Comparison of ENCODE assay signal across 8 cellular contexts in the genomic region with DNA sequence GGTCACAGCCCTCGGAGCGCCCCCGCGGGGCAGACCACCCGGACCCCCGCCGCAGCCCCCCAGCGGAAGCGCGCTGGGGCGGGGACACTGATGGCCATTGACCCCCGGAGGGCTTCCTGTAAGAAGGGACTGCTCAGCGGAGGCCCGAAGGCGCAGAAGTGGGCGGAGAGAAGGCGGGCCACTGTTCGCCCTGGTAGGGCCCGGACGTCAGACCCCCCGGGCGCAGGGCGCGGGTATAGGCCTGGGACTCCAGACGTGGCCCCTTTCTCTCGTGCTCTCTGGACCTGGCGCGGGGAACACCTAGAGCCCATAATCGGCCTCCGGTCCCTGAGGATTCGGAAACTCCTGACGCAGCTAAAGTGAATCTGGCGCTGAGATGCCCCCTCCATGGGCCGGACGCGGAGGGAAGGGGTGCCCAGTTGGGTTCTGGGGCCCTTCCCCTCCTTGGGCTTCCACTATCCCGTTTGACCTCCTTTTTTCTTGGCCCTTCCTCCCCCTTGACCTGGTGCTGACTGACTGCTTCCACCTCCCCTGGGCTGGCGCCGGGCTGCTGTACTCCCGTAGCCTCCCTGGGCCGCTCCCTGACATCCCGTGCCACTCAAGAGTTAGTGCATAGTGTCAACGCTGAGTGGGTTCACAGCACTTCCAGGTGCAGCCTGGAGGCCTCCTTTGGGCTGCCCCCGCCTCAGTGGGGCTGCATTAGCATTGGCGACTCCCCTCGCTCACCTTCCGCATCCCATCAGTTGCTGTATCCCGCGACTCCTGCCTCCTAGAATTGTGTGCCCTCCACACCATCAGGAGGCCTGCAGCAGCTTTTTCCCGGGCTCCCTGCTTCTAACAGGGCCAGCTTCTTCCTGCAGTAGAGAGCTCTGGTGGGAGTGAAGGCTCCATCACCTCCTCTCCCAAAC. TPM values are rescaled to one million over a fixed set of nuclear protein-coding genes. Genes with fewer than 3 reads are reported as not detected.
DNase-seq lines count a peak whose midpoint lies in the region; ATAC-seq, FAIRE-seq and TF ChIP-seq lines count a peak whose summit lies in the region.

No MANE protein-coding gene starts in this region.

- no peaks in the 10 kb centered on the region for H3K9me3 ChIP-seq in OCI-LY7 (ENCODE audit: low read length)

- CTCF ChIA-PET in OCI-LY7 (lab: Charles Lee; ENCODE audit: unreplicated experiment) = no interaction called here

- H3K4me2 ChIP-seq in OCI-LY7 (ENCODE audit: low read length) = peak overlapping the region; percentile 82

- H3K36me3 ChIP-seq in OCI-LY7 (ENCODE audit: insufficient read depth, low read length) = no peaks in the 10 kb centered on the region

- H3K4me1 ChIP-seq in OCI-LY7 (ENCODE audit: insufficient read depth, low read length, poor library complexity, severe bottlenecking) = peaks cover 24% of the 10 kb centered on the region

- ATAC-seq in GM18502 (IDR thresholded peaks at IDR 0.05; ENCODE audit: poor library complexity, unreplicated experiment) (peak; percentile 48), HG03039 (IDR thresholded peaks at IDR 0.05; ENCODE audit: unreplicated experiment) (peak; percentile 33), Right ventricle myocardium inferior (peak; percentile 60)

- H3K79me2 ChIP-seq in OCI-LY7 (ENCODE audit: insufficient read depth, low read depth, low read length) = no peaks in the 10 kb centered on the region

- H4K20me1 ChIP-seq in OCI-LY7 (ENCODE audit: insufficient read depth, low read length) = no peaks in the 10 kb centered on the region

- H3K27ac ChIP-seq in 22Rv1 = peak overlapping the region; percentile 73
- H3K27ac ChIP-seq in OCI-LY7 (ENCODE audit: low read depth, low read length, poor library complexity, severe bottlenecking) = peak overlapping the region; percentile 41

- peak; percentile 54 for DNase-seq in OCI-LY7 (ENCODE audit: low spot score)
- peak; percentile 63 for DNase-seq in activated naive CD4-positive, alpha-beta T cell treated with Interleukin-2 at 50 U/mL for 16 hours
- no peak for DNase-seq in Right ventricle myocardium inferior (ENCODE audit: missing footprints)
- DNase-seq in posterior cingulate gyrus = peak in 9 of 10 donors; percentile 14 to 91 (median 33)
- no peak for DNase-seq in HTR-8/SVneo (ENCODE audit: insufficient read length, low spot score)

- peak overlapping the region; percentile 90 for H2AFZ ChIP-seq in OCI-LY7 (ENCODE audit: low read length)

- BruUV-seq in OCI-LY7 (replicated peaks; lab: Mats Ljungman, UMichigan) = no TSS peak

- FAIRE-seq in HTR-8/SVneo (lab: Jason Lieb, UNC) = no peak

- intact Hi-C loops in OCI-LY7 (cut with micrococcal nuclease; ENCODE audit: unreplicated experiment) (loop anchor here (2.0 to 5.0 kb wide), 3 partner anchors 63 to 96 kb away; partner anchors contain the start of gene MCM2), Right ventricle myocardium inferior (cut with DNase I) (loop anchor here (5.0 kb wide), 2 partner anchors 81 to 149 kb away; partner anchors contain the start of genes MGLL and TPRA1), posterior cingulate gyrus (cut with DNase I) (no loop called here)

- POLR2A ChIA-PET in OCI-LY7 (lab: Charles Lee) = no interaction called here

- no peaks in the 10 kb centered on the region for H3K9me2 ChIP-seq in OCI-LY7 (ENCODE audit: insufficient read depth, low read length)

- peak overlapping the region; percentile 90 for H3K4me3 ChIP-seq in OCI-LY7 (ENCODE audit: low read depth, low read length, poor library complexity, severe bottlenecking)

- 0 out of 2 replicates have a peak, but pooled peaks have one; percentile 10 for TF ChIP-seq CTCF in 22Rv1 (IDR thresholded peaks at IDR 0.05)
- no peak for TF ChIP-seq CTCF in OCI-LY7 (conservative IDR thresholded peaks at IDR 0.05; ENCODE audit: low read length)

RNA-seq across cellular contexts. Expression of gene ABTB1, which starts 0.7 kb away (rescaled TPM):
- 4.4 and 9.1 TPM in 2 replicates for total RNA-seq in OCI-LY7 (2014; rRNA removed; shearing (Covaris generic))
- total RNA-seq in OCI-LY7 (2022) (14.0 and 14.5 TPM in 2 replicates), Right ventricle myocardium inferior (31.7 TPM)

RNA-seq across cellular contexts. Expression of gene PODXL2, which starts 44.5 kb away (rescaled TPM):
- total RNA-seq in OCI-LY7 (2014; rRNA removed; shearing (Covaris generic)) = 29.4 and 37.7 TPM in 2 replicates
- total RNA-seq in OCI-LY7 (2022) = 15.2 and 16.1 TPM in 2 replicates
- total RNA-seq in Right ventricle myocardium inferior = 1.4 TPM

Comparison
In these comparisons a context has a peak if more than half of its experiments do, and no peak if none do; other contexts are left out.
1. DNase-seq: peak in OCI-LY7 (single experiment), activated naive CD4-positive, alpha-beta T cell treated with Interleukin-2 at 50 U/mL for 16 hours (single experiment) and posterior cingulate gyrus (9 of 10); none in Right ventricle myocardium inferior (single experiment) and HTR-8/SVneo (single experiment).
2. Peak in every context shown above with its lines, with median percentiles within 50 percentile points of each other: ATAC-seq.